In genomic region chr17:17994271-17994670, GRCh38 we compare ENCODE assay signal across 8 cellular contexts. TPM values are rescaled to one million over a fixed set of nuclear protein-coding genes. Genes with fewer than 3 reads are reported as not detected.
A peak's percentile ranks its signal among the peaks of the same experiment; 100 is the strongest.
DNase-seq lines count a peak whose midpoint lies in the region; ATAC-seq and TF ChIP-seq lines count a peak whose summit lies in the region.

No MANE protein-coding gene starts in this region.

- H2AFZ ChIP-seq in smooth muscle cell (ENCODE audit: low read depth) = no peak overlapping the region

- no peaks in the 10 kb centered on the region for H3K4me1 ChIP-seq in smooth muscle cell (ENCODE audit: low read depth)

- POLR2A ChIA-PET in activated CD4-positive, alpha-beta T cell treated with anti-CD3 and anti-CD28 coated beads for 36 hours (lab: Charles Lee) = no interaction called here

- H3F3A ChIP-seq in smooth muscle cell (ENCODE audit: low read depth) = no peaks in the 10 kb centered on the region

- no peak overlapping the region for H3K27ac Mint-ChIP-seq in activated CD4-positive, alpha-beta T cell treated with anti-CD3 and anti-CD28 coated beads for 36 hours
- no peak overlapping the region for H3K27ac Mint-ChIP-seq in natural killer cell treated with Interleukin-12 subunit alpha and Interleukin-12 subunit beta and Interleukin-15 and Interleukin-18, amount 100 ng/mL, for 72 hours

- no peak overlapping the region for H3K4me2 ChIP-seq in smooth muscle cell

- no peaks in the 10 kb centered on the region for H3K9me3 Mint-ChIP-seq in activated CD4-positive, alpha-beta T cell treated with anti-CD3 and anti-CD28 coated beads for 36 hours (ENCODE audit: low read depth)
- no peaks in the 10 kb centered on the region for H3K9me3 Mint-ChIP-seq in natural killer cell treated with Interleukin-12 subunit alpha and Interleukin-12 subunit beta and Interleukin-15 and Interleukin-18, amount 100 ng/mL, for 72 hours

- no peaks in the 10 kb centered on the region for H3K4me1 Mint-ChIP-seq in activated CD4-positive, alpha-beta T cell treated with anti-CD3 and anti-CD28 coated beads for 36 hours
- no peaks in the 10 kb centered on the region for H3K4me1 Mint-ChIP-seq in natural killer cell treated with Interleukin-12 subunit alpha and Interleukin-12 subunit beta and Interleukin-15 and Interleukin-18, amount 100 ng/mL, for 72 hours (ENCODE audit: low read depth in 2 of 2)

- no peaks in the 10 kb centered on the region for H3K36me3 Mint-ChIP-seq in activated CD4-positive, alpha-beta T cell treated with anti-CD3 and anti-CD28 coated beads for 36 hours (ENCODE audit: low read depth)
- H3K36me3 Mint-ChIP-seq in natural killer cell treated with Interleukin-12 subunit alpha and Interleukin-12 subunit beta and Interleukin-15 and Interleukin-18, amount 100 ng/mL, for 72 hours = no peaks in the 10 kb centered on the region

- no peak overlapping the region for H3K27ac ChIP-seq in smooth muscle cell (ENCODE audit: low read depth)

- CTCF ChIA-PET in activated CD4-positive, alpha-beta T cell treated with anti-CD3 and anti-CD28 coated beads for 36 hours (lab: Charles Lee) = interaction anchor here (0.5 to 1.2 kb wide), 3 partner anchors 41 to 504 kb away, joined by 3 read pairs; no protein-coding TSS in a partner anchor

- no peak overlapping the region for H3K4me3 Mint-ChIP-seq in activated CD4-positive, alpha-beta T cell treated with anti-CD3 and anti-CD28 coated beads for 36 hours
- no peak overlapping the region for H3K4me3 Mint-ChIP-seq in natural killer cell treated with Interleukin-12 subunit alpha and Interleukin-12 subunit beta and Interleukin-15 and Interleukin-18, amount 100 ng/mL, for 72 hours

- H3K36me3 ChIP-seq in smooth muscle cell (ENCODE audit: low read depth) = no peaks in the 10 kb centered on the region

- no peaks in the 10 kb centered on the region for H3K9me3 ChIP-seq in smooth muscle cell (replicated peaks; ENCODE audit: low read depth)

- TF ChIP-seq CTCF in fibroblast of villous mesenchyme (IDR thresholded peaks at IDR 0.05; ENCODE audit: insufficient read depth, low read depth, low read length) (peak; percentile 32), smooth muscle cell (IDR thresholded peaks at IDR 0.05; ENCODE audit: borderline replicate concordance, insufficient read depth, poor library complexity, severe bottlenecking) (peak; percentile 14)

- intact Hi-C loops in activated CD4-positive, alpha-beta T cell treated with anti-CD3 and anti-CD28 coated beads for 36 hours (cut with DNase I, micrococcal nuclease) = loop anchor here in 1 of 2 experiments (2.0 kb wide), 1 partner anchor 39 kb away; no protein-coding TSS in a partner anchor

- H3K9ac ChIP-seq in smooth muscle cell (ENCODE audit: low read depth) = no peak overlapping the region

- no peaks in the 10 kb centered on the region for H3K27me3 ChIP-seq in smooth muscle cell (ENCODE audit: low read depth)

- no peaks in the 10 kb centered on the region for H4K20me1 ChIP-seq in smooth muscle cell (ENCODE audit: low read depth)

- DNase-seq in activated CD4-positive, alpha-beta T cell treated with anti-CD3 and anti-CD28 coated beads for 36 hours = peak; percentile 40
- no peak for DNase-seq in activated CD4-positive, alpha-beta T cell treated with anti-CD3 and anti-CD28 coated beads, Interleukin-2, amount 50 U/mL, for 1 hour
- DNase-seq in RPMI7951 (ENCODE audit: low read depth) (peak; percentile 20), fibroblast of villous mesenchyme (ENCODE audit: low read depth) (peak; percentile 28), smooth muscle cell (lab: John Stamatoyannopoulos, UW; ENCODE audit: unreplicated experiment) (no peak), NCI-H2081 treated with DMSO at 0.1 percent for 48 hours (lab: John Stamatoyannopoulos, UW) (no peak), hepatic stellate cell (ENCODE audit: low spot score) (no peak)
- DNase-seq in natural killer cell treated with Interleukin-12 subunit alpha and Interleukin-12 subunit beta and Interleukin-15 and Interleukin-18, amount 100 ng/mL, for 72 hours (ENCODE audit: low spot score) = no peak

- 52% methylated on average over 13 of the region's 13 CpGs for WGBS in smooth muscle cell (ENCODE audit: low lambda C conversion rate)

- ATAC-seq in activated CD4-positive, alpha-beta T cell treated with anti-CD3 and anti-CD28 coated beads for 36 hours = peak; percentile 24
- no peak for ATAC-seq in natural killer cell treated with Interleukin-12 subunit alpha and Interleukin-12 subunit beta and Interleukin-15 and Interleukin-18, amount 100 ng/mL, for 72 hours

- H3K79me2 ChIP-seq in smooth muscle cell (ENCODE audit: low read depth) = no peaks in the 10 kb centered on the region

- no peaks in the 10 kb centered on the region for H3K27me3 Mint-ChIP-seq in activated CD4-positive, alpha-beta T cell treated with anti-CD3 and anti-CD28 coated beads for 36 hours
- no peaks in the 10 kb centered on the region for H3K27me3 Mint-ChIP-seq in natural killer cell treated with Interleukin-12 subunit alpha and Interleukin-12 subunit beta and Interleukin-15 and Interleukin-18, amount 100 ng/mL, for 72 hours

- H3K4me3 ChIP-seq in fibroblast of villous mesenchyme (ENCODE audit: low read depth, low read length) (no peak overlapping the region), smooth muscle cell (no peak overlapping the region)

RNA-seq across cellular contexts. Expression of gene DRC3, which starts 21.6 kb away (rescaled TPM):
- total RNA-seq in activated CD4-positive, alpha-beta T cell treated with anti-CD3 and anti-CD28 coated beads for 36 hours = under 1 TPM; 0.11 to 0.18 TPM
- 0.59 and 2.2 TPM in 2 replicates for total RNA-seq in RPMI7951 (2014; rRNA removed; shearing (Covaris generic))
- total RNA-seq in fibroblast of villous mesenchyme = under 0.01 and 0.97 TPM in 2 replicates
- 0.72 TPM in 1 of 2 replicates, not detected in the other for total RNA-seq in smooth muscle cell
- polyA plus RNA-seq in smooth muscle cell = 0.83 and 2.4 TPM in 2 replicates
- under 1 TPM in 1 of 2 donors, not detected in 1; 0.47 TPM for total RNA-seq in natural killer cell treated with Interleukin-12 subunit alpha and Interleukin-12 subunit beta and Interleukin-15 and Interleukin-18, amount 100 ng/mL, for 72 hours

RNA-seq across cellular contexts. Expression of gene TOM1L2, which starts 22.1 kb away (rescaled TPM):
- 10 to 100 TPM; 11.3 to 11.9 TPM for total RNA-seq in activated CD4-positive, alpha-beta T cell treated with anti-CD3 and anti-CD28 coated beads for 36 hours
- total RNA-seq in RPMI7951 (2014; rRNA removed; shearing (Covaris generic)) = 16.2 and 18.5 TPM in 2 replicates
- total RNA-seq in fibroblast of villous mesenchyme = 29.0 and 34.1 TPM in 2 replicates
- 27.0 and 27.3 TPM in 2 replicates for total RNA-seq in smooth muscle cell
- polyA plus RNA-seq in smooth muscle cell = 20.3 and 37.9 TPM in 2 replicates
- 10 to 100 TPM; 15.5 to 17.8 TPM for total RNA-seq in natural killer cell treated with Interleukin-12 subunit alpha and Interleukin-12 subunit beta and Interleukin-15 and Interleukin-18, amount 100 ng/mL, for 72 hours

RNA-seq across cellular contexts. Expression of gene ATPAF2, which starts 44.7 kb away (rescaled TPM):
- 10 to 100 TPM; 32.9 to 40.3 TPM for total RNA-seq in activated CD4-positive, alpha-beta T cell treated with anti-CD3 and anti-CD28 coated beads for 36 hours
- 13.3 and 14.0 TPM in 2 replicates for total RNA-seq in RPMI7951 (2014; rRNA removed; shearing (Covaris generic))
- total RNA-seq in fibroblast of villous mesenchyme (13.0 and 15.5 TPM in 2 replicates), smooth muscle cell (9.8 and 32.3 TPM in 2 replicates)
- 31.0 and 51.9 TPM in 2 replicates for polyA plus RNA-seq in smooth muscle cell
- 10 to 100 TPM; 40.1 to 52.1 TPM for total RNA-seq in natural killer cell treated with Interleukin-12 subunit alpha and Interleukin-12 subunit beta and Interleukin-15 and Interleukin-18, amount 100 ng/mL, for 72 hours

RNA-seq across cellular contexts. Expression of gene GID4, which starts 44.9 kb away (rescaled TPM):
- 1 to 10 TPM; 6.7 to 7.7 TPM for total RNA-seq in activated CD4-positive, alpha-beta T cell treated with anti-CD3 and anti-CD28 coated beads for 36 hours
- total RNA-seq in RPMI7951 (2014; rRNA removed; shearing (Covaris generic)) = 4.9 and 6.0 TPM in 2 replicates
- total RNA-seq in fibroblast of villous mesenchyme (6.8 and 7.8 TPM in 2 replicates), smooth muscle cell (7.7 and 8.4 TPM in 2 replicates)
- polyA plus RNA-seq in smooth muscle cell = 6.1 and 7.5 TPM in 2 replicates
- 1 to 10 TPM; 7.5 to 9.0 TPM for total RNA-seq in natural killer cell treated with Interleukin-12 subunit alpha and Interleukin-12 subunit beta and Interleukin-15 and Interleukin-18, amount 100 ng/mL, for 72 hours

Comparison
In these comparisons a context has a peak if more than half of its experiments do, and no peak if none do; other contexts are left out.
1. DNase-seq: peak in activated CD4-positive, alpha-beta T cell treated with anti-CD3 and anti-CD28 coated beads for 36 hours (single experiment), RPMI7951 (single experiment) and fibroblast of villous mesenchyme (single experiment); none in activated CD4-positive, alpha-beta T cell treated with anti-CD3 and anti-CD28 coated beads, Interleukin-2, amount 50 U/mL, for 1 hour (single experiment), smooth muscle cell (single experiment), NCI-H2081 treated with DMSO at 0.1 percent for 48 hours (single experiment), hepatic stellate cell (single experiment) and natural killer cell treated with Interleukin-12 subunit alpha and Interleukin-12 subunit beta and Interleukin-15 and Interleukin-18, amount 100 ng/mL, for 72 hours (single experiment).